In the genomic region with DNA sequence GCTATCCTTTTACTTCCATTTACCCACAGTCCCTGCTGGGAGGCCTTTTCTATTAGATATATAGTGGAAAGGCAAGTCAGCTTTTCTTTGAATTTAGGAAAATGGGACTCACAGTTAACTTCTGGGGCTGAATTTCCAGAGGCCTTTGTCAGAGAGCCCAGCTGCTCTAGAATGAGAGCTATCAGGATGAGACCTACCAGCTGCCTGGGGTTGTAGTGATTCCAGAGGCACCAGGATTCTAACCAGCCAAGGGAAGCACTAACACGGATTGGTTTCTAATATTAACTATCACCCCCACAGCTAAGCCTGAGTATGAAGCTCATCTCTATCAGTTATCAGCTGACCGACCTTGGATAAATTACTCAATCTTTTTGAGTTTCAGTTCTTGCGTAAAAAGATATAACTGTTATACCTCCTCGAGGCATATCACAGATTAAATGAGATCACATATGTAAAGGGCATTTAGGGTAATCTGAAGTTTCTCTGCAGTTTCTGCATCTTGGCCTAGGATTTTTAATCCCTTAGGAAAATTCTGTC, we compare ENCODE assay signal across 1 cellular context.
TF ChIP-seq lines count a peak whose summit lies in the region.

No MANE protein-coding gene starts in this region.

TF ChIP-seq in HepG2, 621 proteins besides CTCF, POLR2A, EP300 and RAD21:
- no peak for TF ChIP-seq ZNF180 (CRISPR knock-in tag; IDR thresholded peaks at IDR 0.05; ENCODE audit: borderline replicate concordance, low read depth)
- no peak for TF ChIP-seq KLF16 (CRISPR knock-in tag; IDR thresholded peaks at IDR 0.05)
- TF ChIP-seq NFYC (CRISPR knock-in tag; IDR thresholded peaks at IDR 0.05), result no peak
- TF ChIP-seq ZKSCAN1 (IDR thresholded peaks at IDR 0.05; ENCODE audit: low read length), result no peak
